ENCODE assay signal across 8 cellular contexts in genomic region chr2:224442092-224442999, GRCh38. TPM values are rescaled to one million over a fixed set of nuclear protein-coding genes. Genes with fewer than 3 reads are reported as not detected.
DNase-seq lines count a peak whose midpoint lies in the region; ATAC-seq and TF ChIP-seq lines count a peak whose summit lies in the region.

No MANE protein-coding gene starts in this region.

- H3K27ac Mint-ChIP-seq in activated naive CD8-positive, alpha-beta T cell treated with anti-CD3 and anti-CD28 coated beads, Interleukin-2, amount 50 U/mL, for 24 hours: peak overlapping the region; percentile 46
- no peak overlapping the region for H3K27ac Mint-ChIP-seq in nephron progenitor cell

- H3K27me3 Mint-ChIP-seq in activated naive CD8-positive, alpha-beta T cell treated with anti-CD3 and anti-CD28 coated beads, Interleukin-2, amount 50 U/mL, for 24 hours: peaks cover 42% of the 10 kb centered on the region
- peaks cover 6% of the 10 kb centered on the region for H3K27me3 Mint-ChIP-seq in nephron progenitor cell (ENCODE audit: low read depth, poor library complexity)

- peak overlapping the region; percentile 72 for H3K4me3 Mint-ChIP-seq in activated naive CD8-positive, alpha-beta T cell treated with anti-CD3 and anti-CD28 coated beads, Interleukin-2, amount 50 U/mL, for 24 hours
- H3K4me3 Mint-ChIP-seq in nephron progenitor cell: no peak overlapping the region

- no peaks in the 10 kb centered on the region for H3K36me3 ChIP-seq in upper lobe of right lung

- ATAC-seq in HG02759 (IDR thresholded peaks at IDR 0.05; ENCODE audit: unreplicated experiment) (peak; percentile 73), left lobe of liver (peak; percentile 78), upper lobe of right lung (peak; percentile 69)
- ATAC-seq in activated naive CD8-positive, alpha-beta T cell treated with anti-CD3 and anti-CD28 coated beads, Interleukin-2, amount 50 U/mL, for 24 hours: peak; percentile 54

- TF ChIP-seq CTCF in upper lobe of right lung (IDR thresholded peaks at IDR 0.05) (no peak), nephron progenitor cell (IDR thresholded peaks at IDR 0.05) (no peak)

- peak overlapping the region; percentile 30 for H3K27ac ChIP-seq in upper lobe of right lung

- H3K36me3 Mint-ChIP-seq in activated naive CD8-positive, alpha-beta T cell treated with anti-CD3 and anti-CD28 coated beads, Interleukin-2, amount 50 U/mL, for 24 hours (ENCODE audit: low read depth): no peaks in the 10 kb centered on the region
- H3K36me3 Mint-ChIP-seq in nephron progenitor cell (ENCODE audit: low read depth): peaks cover 4% of the 10 kb centered on the region

- H3K4me1 ChIP-seq in upper lobe of right lung: no peaks in the 10 kb centered on the region

- H3K4me1 Mint-ChIP-seq in activated naive CD8-positive, alpha-beta T cell treated with anti-CD3 and anti-CD28 coated beads, Interleukin-2, amount 50 U/mL, for 24 hours: peaks cover 9% of the 10 kb centered on the region
- no peaks in the 10 kb centered on the region for H3K4me1 Mint-ChIP-seq in nephron progenitor cell

- H3K9me3 Mint-ChIP-seq in activated naive CD8-positive, alpha-beta T cell treated with anti-CD3 and anti-CD28 coated beads, Interleukin-2, amount 50 U/mL, for 24 hours: no peaks in the 10 kb centered on the region
- peaks cover 21% of the 10 kb centered on the region for H3K9me3 Mint-ChIP-seq in nephron progenitor cell

- H3K27me3 ChIP-seq in upper lobe of right lung: no peaks in the 10 kb centered on the region

- H3K4me3 ChIP-seq in GM08714 (ENCODE audit: low read length): peak overlapping the region; percentile 51; the same call in 1 of the 2 replicates
- peak overlapping the region; percentile 61 for H3K4me3 ChIP-seq in upper lobe of right lung

- H3K9me3 ChIP-seq in upper lobe of right lung: no peaks in the 10 kb centered on the region

- peak; percentile 4 for DNase-seq in activated naive CD8-positive, alpha-beta T cell treated with anti-CD3 and anti-CD28 coated beads, Interleukin-2, amount 50 U/mL, for 24 hours
- peak; percentile 57 for DNase-seq in left lobe of liver (ENCODE audit: low spot score)
- DNase-seq in upper lobe of right lung: peak; percentile 64
- DNase-seq in effector CD4-positive, alpha-beta T cell: no peak
- no peak for DNase-seq in NCI-H1105 (lab: John Stamatoyannopoulos, UW)
- DNase-seq in nephron progenitor cell: no peak

- intact Hi-C loops in upper lobe of right lung (cut with DNase I): no loop called here

RNA-seq across cellular contexts. Expression of gene FAM124B, which starts 40.4 kb away (rescaled TPM):
- total RNA-seq in left lobe of liver (2.1 TPM), upper lobe of right lung (4.4 TPM)

Comparison
In these comparisons a context has a peak if more than half of its experiments do, and no peak if none do; other contexts are left out.
1. DNase-seq: peak in activated naive CD8-positive, alpha-beta T cell treated with anti-CD3 and anti-CD28 coated beads, Interleukin-2, amount 50 U/mL, for 24 hours (single experiment), left lobe of liver (single experiment) and upper lobe of right lung (single experiment); none in effector CD4-positive, alpha-beta T cell (single experiment), NCI-H1105 (single experiment) and nephron progenitor cell (single experiment).
2. Peak in every context shown above with its lines, with median percentiles within 50 percentile points of each other: ATAC-seq.